ENCODE assay signal across 9 cellular contexts in genomic region chrX:38627683-38628082, GRCh38.
A peak's percentile ranks its signal among the peaks of the same experiment; 100 is the strongest.
DNase-seq lines count a peak whose midpoint lies in the region; ATAC-seq and TF ChIP-seq lines count a peak whose summit lies in the region.
"Had no signal": no experiment of that assay in that cellular context is flagged by ENCODE, and none has a peak within 500 bp of the region (broad histone marks: within the 10 kb centered on the region; RNA-seq: fewer than 3 reads in every experiment).

No MANE protein-coding gene starts in this region.

- H3K4me3 ChIP-seq in upper lobe of right lung, result no peak overlapping the region
- no peak overlapping the region for H3K4me3 ChIP-seq in uterus

- H3K9me3 ChIP-seq in upper lobe of right lung (no peaks in the 10 kb centered on the region), uterus (no peaks in the 10 kb centered on the region)

- H3K27me3 ChIP-seq in foreskin keratinocyte (no peaks in the 10 kb centered on the region), upper lobe of right lung (no peaks in the 10 kb centered on the region), uterus (peaks cover 0 to 8% of the 10 kb centered on the region in 2 donors)

- no peaks in the 10 kb centered on the region for H3K4me1 ChIP-seq in foreskin keratinocyte
- no peaks in the 10 kb centered on the region for H3K4me1 ChIP-seq in upper lobe of right lung
- H3K4me1 ChIP-seq in uterus, result no peaks in the 10 kb centered on the region

- ATAC-seq in GM19043 (IDR thresholded peaks at IDR 0.05; ENCODE audit: low read depth, unreplicated experiment) (peak; percentile 68), HG03432 (IDR thresholded peaks at IDR 0.05; ENCODE audit: unreplicated experiment) (peak; percentile 81), foreskin keratinocyte (peak; percentile 75), upper lobe of right lung (peak; percentile 86)

- no peak for TF ChIP-seq POLR2A in uterus (IDR thresholded peaks at IDR 0.05)

- DNase-seq in D341Med (ENCODE audit: low spot score) (peak; percentile 46), SKM-1 treated with dmso at 0.1 percent for 144 hours (lab: John Stamatoyannopoulos, UW; ENCODE audit: unreplicated experiment) (peak; percentile 49), foreskin keratinocyte (peak in 1 of 2 donors; percentile 1), upper lobe of right lung (no peak), uterus (no peak), hippocampal formation (lab: John Stamatoyannopoulos, UW) (no peak)
- DNase-seq: activated B cell treated with CpG ODN at 0.5 μM for 24 hours had no signal

- intact Hi-C loops in upper lobe of right lung (cut with DNase I), result no loop called here
- intact Hi-C loops in uterus (cut with DNase I; ENCODE audit: low total_unique reads), result no loop called here

- peak; percentile 65 for TF ChIP-seq CTCF in foreskin keratinocyte (conservative IDR thresholded peaks at IDR 0.05)
- peak; percentile 45 for TF ChIP-seq CTCF in upper lobe of right lung (IDR thresholded peaks at IDR 0.05)
- no peak for TF ChIP-seq CTCF in uterus (IDR thresholded peaks at IDR 0.05)

- no peaks in the 10 kb centered on the region for H3K36me3 ChIP-seq in upper lobe of right lung
- H3K36me3 ChIP-seq in uterus, result no peaks in the 10 kb centered on the region

- H3K27ac ChIP-seq in foreskin keratinocyte, result no peak overlapping the region
- no peak overlapping the region for H3K27ac ChIP-seq in upper lobe of right lung
- no peak overlapping the region for H3K27ac ChIP-seq in uterus

Comparison
In these comparisons a context has a peak if more than half of its experiments do, and no peak if none do; other contexts are left out.
1. DNase-seq: peak in D341Med (single experiment) and SKM-1 treated with dmso at 0.1 percent for 144 hours (single experiment); none in upper lobe of right lung (single experiment), uterus (0 of 2) and hippocampal formation (0 of 2).
2. CTCF ChIP-seq: peak in foreskin keratinocyte (single experiment) and upper lobe of right lung (single experiment); none in uterus (0 of 4).
3. Peak in every context shown above with its lines, with median percentiles within 50 percentile points of each other: ATAC-seq.